Comparison of ENCODE assay signal across 9 cellular contexts in the genomic region with DNA sequence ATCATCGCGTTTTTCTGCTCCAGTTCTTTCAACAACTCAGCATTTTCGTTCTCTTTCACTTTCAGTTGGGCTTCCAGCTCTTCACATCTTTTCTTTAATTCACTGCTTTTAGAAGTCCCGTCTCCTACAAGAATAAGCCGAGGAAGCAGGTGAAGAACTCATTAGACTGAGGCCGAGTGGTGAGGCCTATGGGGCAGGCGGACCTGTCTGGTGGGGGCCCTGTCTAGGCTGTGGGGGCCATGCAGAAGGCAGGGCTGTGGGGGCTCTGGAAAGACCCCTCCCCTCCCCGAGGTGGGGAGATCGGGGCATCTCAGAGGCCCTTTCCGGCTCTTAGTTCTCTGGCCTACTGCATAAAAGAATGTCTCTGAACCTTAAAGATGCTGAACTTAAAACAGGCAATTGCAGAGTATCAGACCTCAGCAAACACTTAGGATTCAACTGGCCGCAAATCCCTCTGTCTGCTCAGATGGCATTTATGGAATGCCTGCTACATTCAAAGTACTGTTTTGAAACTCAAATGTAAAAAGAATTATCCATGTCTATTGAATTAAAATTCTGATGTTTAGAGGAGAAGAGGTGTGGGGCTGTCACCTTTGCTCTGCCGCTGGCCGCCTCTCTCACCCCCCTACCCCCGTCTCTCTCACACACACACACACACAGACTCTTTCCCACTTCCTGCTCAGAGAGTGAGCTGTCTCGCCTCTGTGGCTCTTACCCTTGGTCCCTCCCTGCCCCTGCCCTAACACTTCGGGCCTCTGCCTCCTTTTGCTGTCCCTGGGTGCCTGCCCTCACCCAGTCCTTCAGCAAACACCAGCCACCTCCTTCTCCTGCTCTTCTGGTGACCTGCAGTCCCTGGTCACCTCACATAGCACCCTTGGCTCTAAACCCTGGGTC. TPM values are rescaled to one million over a fixed set of nuclear protein-coding genes. Genes with fewer than 3 reads are reported as not detected.
A peak's percentile ranks its signal among the peaks of the same experiment; 100 is the strongest.
DNase-seq lines count a peak whose midpoint lies in the region; ATAC-seq and TF ChIP-seq lines count a peak whose summit lies in the region.
"Had no signal": no experiment of that assay in that cellular context is flagged by ENCODE, and none has a peak within 500 bp of the region (broad histone marks: within the 10 kb centered on the region; RNA-seq: fewer than 3 reads in every experiment).

No MANE protein-coding gene starts in this region.

- in situ Hi-C loops in GM13977 (cut with MboI; ENCODE audit: low pct_unique_long_range_greater_than_20kb, low sequenced_read_pairs, unreplicated experiment) = no loop called here

- peaks cover 0 to 65% of the 10 kb centered on the region in 2 donors for H3K36me3 ChIP-seq in psoas muscle (ENCODE audit: insufficient read depth in 1 of 2, low read depth in 1 of 2)
- H3K36me3 ChIP-seq: colonic mucosa had no signal

- intact Hi-C loops in dorsolateral prefrontal cortex (cut with DNase I) (no loop called here), psoas muscle (cut with DNase I) (no loop called here)

- H3K27me3 ChIP-seq in dorsolateral prefrontal cortex = no peaks in the 10 kb centered on the region
- no peaks in the 10 kb centered on the region for H3K27me3 ChIP-seq in psoas muscle (ENCODE audit: insufficient read depth in 3 of 3, low read length in 2 of 3)
- H3K27me3 ChIP-seq: colonic mucosa had no signal

- H3K4me3 ChIP-seq in dorsolateral prefrontal cortex (no peak overlapping the region), psoas muscle (no peak overlapping the region)
- H3K4me3 ChIP-seq: colonic mucosa had no signal

- H3K27ac ChIP-seq in dorsolateral prefrontal cortex = peak overlapping the region in 30 of 59 donors; percentile 8 to 82 (median 45)
- no peak overlapping the region for H3K27ac ChIP-seq in psoas muscle
- H3K27ac ChIP-seq: colonic mucosa had no signal

- ATAC-seq in psoas muscle = no peak
- ATAC-seq in GM21717 (IDR thresholded peaks at IDR 0.05; ENCODE audit: unreplicated experiment) = no peak

- no peaks in the 10 kb centered on the region for H3K9me3 ChIP-seq in psoas muscle
- H3K9me3 ChIP-seq: colonic mucosa had no signal

- 86 to 87% (median 87%) methylated on average over 16 of the region's 16 CpGs for WGBS in psoas muscle, 3 donors

- no peaks in the 10 kb centered on the region for H3K4me1 ChIP-seq in psoas muscle
- H3K4me1 ChIP-seq: colonic mucosa had no signal

- DNase-seq in GM13977 (ENCODE audit: low spot score) = peak; percentile 59
- peak; percentile 49 to 62 for DNase-seq in activated CD4-positive, alpha-beta T cell treated with anti-CD3 and anti-CD28 coated beads, Interleukin-2, amount 50 U/mL, for 48 hours
- DNase-seq in dorsolateral prefrontal cortex = no peak
- DNase-seq in stimulated activated CD4-positive, alpha-beta T cell treated with anti-CD3 and anti-CD28 coated beads, Interleukin-2, amount 100 ng/mL, for 4 hours (ENCODE audit: low read depth) = peak; percentile 24
- no peak for DNase-seq in psoas muscle
- no peak for DNase-seq in COLO829 (ENCODE audit: low spot score)
- DNase-seq in NCI-H2107 treated with DMSO at 0.1 percent for 48 hours (lab: John Stamatoyannopoulos, UW; ENCODE audit: unreplicated experiment) = no peak
- DNase-seq: colonic mucosa had no signal

- TF ChIP-seq CTCF in GM13977 (IDR thresholded peaks at IDR 0.05; ENCODE audit: extremely low read depth, insufficient read depth, missing control alignments) (no peak), dorsolateral prefrontal cortex (IDR thresholded peaks at IDR 0.05 in 54 of 56, conservative IDR thresholded peaks at IDR 0.05 in 2 of 56; ENCODE audit: low read depth in 1 of 56, partially characterized antibody in 56 of 56) (no peak), psoas muscle (IDR thresholded peaks at IDR 0.05) (no peak)

RNA-seq across cellular contexts. Expression of gene CCDC92, which starts 34.7 kb away (rescaled TPM):
- total RNA-seq in dorsolateral prefrontal cortex = 100 to 1,000 TPM in 116 of 120 experiments, 10 to 100 TPM in 4; 89.7 to 184 (median 138) TPM
- 10 to 100 TPM; 27.9 to 41.9 (median 36.7) TPM for total RNA-seq in psoas muscle
- 10 to 100 TPM; 37.9 to 83.2 (median 43.5) TPM for polyA plus RNA-seq in psoas muscle

RNA-seq across cellular contexts. Expression of gene ZNF664, which starts 35.1 kb away (rescaled TPM):
- 100 to 1,000 TPM in 99 of 120 experiments, 10 to 100 TPM in 21; 82.2 to 211 (median 117) TPM for total RNA-seq in dorsolateral prefrontal cortex
- total RNA-seq in psoas muscle = 10 to 100 TPM; 36.0 to 46.0 (median 41.9) TPM
- polyA plus RNA-seq in psoas muscle = 10 to 100 TPM; 25.1 to 69.3 (median 28.5) TPM

Comparison
In these comparisons a context has a peak if more than half of its experiments do, and no peak if none do; other contexts are left out.
1. DNase-seq: peak in GM13977 (single experiment), activated CD4-positive, alpha-beta T cell treated with anti-CD3 and anti-CD28 coated beads, Interleukin-2, amount 50 U/mL, for 48 hours (2 of 2) and stimulated activated CD4-positive, alpha-beta T cell treated with anti-CD3 and anti-CD28 coated beads, Interleukin-2, amount 100 ng/mL, for 4 hours (single experiment); none in dorsolateral prefrontal cortex (0 of 10), psoas muscle (0 of 2), COLO829 (single experiment) and NCI-H2107 treated with DMSO at 0.1 percent for 48 hours (single experiment).